In the genomic region with DNA sequence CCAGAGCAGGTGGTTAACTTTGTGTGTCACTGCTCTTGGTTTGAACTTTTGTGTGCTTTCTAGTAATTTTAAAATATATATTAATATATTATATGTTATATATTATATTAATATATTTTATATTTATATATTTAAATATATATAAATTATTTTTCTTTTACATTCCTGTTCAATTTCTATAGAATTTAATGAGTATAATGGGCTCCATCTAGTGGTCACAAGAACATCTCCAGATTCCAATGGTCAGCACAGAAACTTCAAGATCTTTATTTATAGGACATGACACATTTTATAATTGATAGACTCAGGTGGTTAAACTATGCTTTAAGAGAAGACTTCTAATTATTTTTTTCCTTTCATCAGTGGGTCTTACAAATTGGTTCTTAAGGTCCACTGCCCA, we compare ENCODE assay signal across 8 cellular contexts. TPM values are rescaled to one million over a fixed set of nuclear protein-coding genes. Genes with fewer than 3 reads are reported as not detected.
DNase-seq lines count a peak whose midpoint lies in the region; ATAC-seq and TF ChIP-seq lines count a peak whose summit lies in the region.

No MANE protein-coding gene starts in this region.

- no peak overlapping the region for H3K27ac Mint-ChIP-seq in activated naive CD4-positive, alpha-beta T cell treated with anti-CD3 and anti-CD28 coated beads, Interleukin-2, amount 10 ng/mL, durations not matched to agents 7 days and 5 days

- H2AFZ ChIP-seq in Karpas-422 (ENCODE audit: low read length) = no peak overlapping the region

- no peak for DNase-seq in BJ (ENCODE audit: low read depth)
- DNase-seq in Karpas-422 = peak; percentile 63
- DNase-seq in amniotic epithelial cell (ENCODE audit: low read depth) = peak; percentile 8
- no peak for DNase-seq in left lobe of liver (ENCODE audit: low spot score)
- DNase-seq in stimulated activated CD4-positive, alpha-beta T cell treated with anti-CD3 and anti-CD28 coated beads, Interleukin-2, amount 100 ng/mL, for 48 hours = no peak
- no peak for DNase-seq in activated naive CD4-positive, alpha-beta T cell treated with anti-CD3 and anti-CD28 coated beads, Interleukin-2, amount 10 ng/mL, durations not matched to agents 7 days and 5 days
- no peak for DNase-seq in MG63

- H3K9me2 ChIP-seq in Karpas-422 (replicated peaks; ENCODE audit: insufficient read depth, low read length) = no peaks in the 10 kb centered on the region

- CTCF ChIA-PET in BJ (lab: Yijun Ruan, JAX) = interaction anchor here (1.2 to 3.0 kb wide), 5 partner anchors 12 to 317 kb away, joined by 3 to 9 read pairs (median 5); no protein-coding TSS in a partner anchor
- CTCF ChIA-PET in activated naive CD4-positive, alpha-beta T cell treated with anti-CD3 and anti-CD28 coated beads, Interleukin-2, amount 10 ng/mL, durations not matched to agents 7 days and 5 days (lab: Charles Lee) = interaction anchor here (1.4 to 3.4 kb wide), 3 partner anchors 90 to 272 kb away, joined by 3 to 15 read pairs (median 4); no protein-coding TSS in a partner anchor

- TF ChIP-seq CTCF in BJ (IDR thresholded peaks at IDR 0.05; ENCODE audit: insufficient read depth, low read depth, low read length) = peak; percentile 37; the same call in 1 of the 2 replicates

- no peaks in the 10 kb centered on the region for H3K36me3 Mint-ChIP-seq in activated naive CD4-positive, alpha-beta T cell treated with anti-CD3 and anti-CD28 coated beads, Interleukin-2, amount 10 ng/mL, durations not matched to agents 7 days and 5 days

- H3K27me3 ChIP-seq in BJ (ENCODE audit: control insufficient read depth, insufficient read depth, low read length) (no peaks in the 10 kb centered on the region), Karpas-422 (ENCODE audit: low read length) (no peaks in the 10 kb centered on the region), MG63 (no peaks in the 10 kb centered on the region)

- ATAC-seq in left lobe of liver = peak; percentile 67
- ATAC-seq in GM21529 (IDR thresholded peaks at IDR 0.05; ENCODE audit: unreplicated experiment) = no peak

- H3K4me3 Mint-ChIP-seq in activated naive CD4-positive, alpha-beta T cell treated with anti-CD3 and anti-CD28 coated beads, Interleukin-2, amount 10 ng/mL, durations not matched to agents 7 days and 5 days = no peak overlapping the region

- no peaks in the 10 kb centered on the region for H4K20me1 ChIP-seq in Karpas-422 (ENCODE audit: insufficient read depth, low read depth, low read length)

- POLR2A ChIA-PET in BJ (lab: Charles Lee) = interaction anchor here (0.6 kb wide), 1 partner anchor 336 kb away, joined by 3 read pairs; no protein-coding TSS in a partner anchor

- no peak overlapping the region for H3K27ac ChIP-seq in Karpas-422 (ENCODE audit: low read length)

- no peaks in the 10 kb centered on the region for H3K9me3 Mint-ChIP-seq in activated naive CD4-positive, alpha-beta T cell treated with anti-CD3 and anti-CD28 coated beads, Interleukin-2, amount 10 ng/mL, durations not matched to agents 7 days and 5 days

- H3K9me3 ChIP-seq in Karpas-422 (ENCODE audit: low read length) (no peaks in the 10 kb centered on the region), MG63 (no peaks in the 10 kb centered on the region)

- H3K4me1 ChIP-seq in Karpas-422 (ENCODE audit: low read length) = peaks cover 3% of the 10 kb centered on the region; the same call in 1 of the 2 replicates

- H3K36me3 ChIP-seq in BJ (ENCODE audit: control insufficient read depth, insufficient read depth, low read length) (no peaks in the 10 kb centered on the region), Karpas-422 (ENCODE audit: insufficient read depth, low read length) (no peaks in the 10 kb centered on the region), MG63 (peaks cover 27% of the 10 kb centered on the region)

- H3K27me3 Mint-ChIP-seq in activated naive CD4-positive, alpha-beta T cell treated with anti-CD3 and anti-CD28 coated beads, Interleukin-2, amount 10 ng/mL, durations not matched to agents 7 days and 5 days = peaks cover 4% of the 10 kb centered on the region

- no peak overlapping the region for H3K9ac ChIP-seq in Karpas-422 (ENCODE audit: low read length)

- no peaks in the 10 kb centered on the region for H3K79me2 ChIP-seq in Karpas-422 (ENCODE audit: low read length)

- H3K4me3 ChIP-seq in BJ (ENCODE audit: low read depth, low read length) = no peak overlapping the region
- no peak overlapping the region for H3K4me3 ChIP-seq in Karpas-422 (ENCODE audit: low read length)
- no peak overlapping the region for H3K4me3 ChIP-seq in MG63

- H3K4me1 Mint-ChIP-seq in activated naive CD4-positive, alpha-beta T cell treated with anti-CD3 and anti-CD28 coated beads, Interleukin-2, amount 10 ng/mL, durations not matched to agents 7 days and 5 days = no peaks in the 10 kb centered on the region

- no peak overlapping the region for H3K4me2 ChIP-seq in Karpas-422 (ENCODE audit: low read depth, low read length, poor library complexity, severe bottlenecking)

RNA-seq across cellular contexts. Expression of gene COL23A1, which starts 39.1 kb away (rescaled TPM):
- not detected in 2 replicates for polyA plus RNA-seq in BJ (2011; rRNA removed)
- polyA minus RNA-seq in BJ (2011; rRNA and poly(A)+ RNA removed) = not detected in 2 replicates
- total RNA-seq in Karpas-422 (2014; rRNA removed; shearing (Covaris generic); ENCODE audit: low replicate concordance) = 5.7 and 7.6 TPM in 2 replicates
- 1.2 TPM for total RNA-seq in left lobe of liver
- total RNA-seq in MG63 (2014; rRNA removed; shearing (Covaris generic); ENCODE audit: low replicate concordance) = 89.5 and 107 TPM in 2 replicates

Comparison
In these comparisons a context has a peak if more than half of its experiments do, and no peak if none do; other contexts are left out.
1. DNase-seq: peak in Karpas-422 (single experiment) and amniotic epithelial cell (single experiment); none in BJ (single experiment), left lobe of liver (single experiment), stimulated activated CD4-positive, alpha-beta T cell treated with anti-CD3 and anti-CD28 coated beads, Interleukin-2, amount 100 ng/mL, for 48 hours (0 of 2), activated naive CD4-positive, alpha-beta T cell treated with anti-CD3 and anti-CD28 coated beads, Interleukin-2, amount 10 ng/mL, durations not matched to agents 7 days and 5 days (single experiment) and MG63 (single experiment).
2. RNA of gene COL23A1, which starts 39.1 kb away (total RNA-seq): 89.5 to 107 TPM in MG63; 5.7 to 7.6 TPM in Karpas-422 and 1.2 TPM in left lobe of liver (single experiment); every median in the first group is over 10 times any median in the second.